18 cellular contexts compared by ENCODE assay signal in genomic region chr2:228699888-228700287, GRCh38.
"Had no signal": no experiment of that assay in that cellular context is flagged by ENCODE, and none has a peak within 500 bp of the region (broad histone marks: within the 10 kb centered on the region; RNA-seq: fewer than 3 reads in every experiment).

No MANE protein-coding gene starts in this region.

- FAIRE-seq: colon had no signal

- H3K36me3 ChIP-seq: gastrocnemius medialis, heart left ventricle, prostate gland, tibial nerve had no signal

- H3K4me1 ChIP-seq: gastrocnemius medialis, heart left ventricle, prostate gland, tibial nerve had no signal

- H3K27me3 ChIP-seq: gastrocnemius medialis, heart left ventricle, tibial nerve had no signal

- DNase-seq: activated CD4-positive, alpha-beta T cell treated with anti-CD3 and anti-CD28 coated beads, Interleukin-2, amount 10 ng/mL, durations not matched to agents 24 days and 14 days; activated CD4-positive, CD25-positive, alpha-beta regulatory T cell; activated CD8-positive, alpha-beta T cell treated with anti-CD3 and anti-CD28 coated beads for 36 hours; activated naive CD4-positive, alpha-beta T cell treated with anti-CD3 and anti-CD28 coated beads for 36 hours; activated T-cell treated with anti-CD3 and anti-CD28 coated beads, Interleukin-2, amount 50 U/mL, for 24 hours; central memory CD4-positive, alpha-beta T cell; dorsolateral prefrontal cortex; endodermal cell; gastrocnemius medialis; heart left ventricle; naive thymus-derived CD8-positive, alpha-beta T cell; right cardiac atrium; stimulated activated CD4-positive, alpha-beta T cell treated with anti-CD3 and anti-CD28 coated beads, Interleukin-15, amount 100 ng/mL, for 24 hours; stimulated activated CD4-positive, alpha-beta T cell treated with anti-CD3 and anti-CD28 coated beads, Interleukin-2, amount 100 ng/mL, for 48 hours had no signal

- H3K4me3 ChIP-seq: dorsolateral prefrontal cortex, gastrocnemius medialis, heart left ventricle, prostate gland, skin epidermis, tibial nerve had no signal

- ATAC-seq: activated CD8-positive, alpha-beta T cell treated with anti-CD3 and anti-CD28 coated beads for 36 hours; gastrocnemius medialis; naive thymus-derived CD8-positive, alpha-beta T cell had no signal

- H3K27ac ChIP-seq: dorsolateral prefrontal cortex, gastrocnemius medialis, heart left ventricle, prostate gland, skin epidermis, tibial nerve had no signal

- H3K9me3 ChIP-seq: gastrocnemius medialis, prostate gland had no signal
